In genomic region chr10:87171670-87172069, GRCh38 we compare ENCODE assay signal across 3 cellular contexts. TPM values are rescaled to one million over a fixed set of nuclear protein-coding genes. Genes with fewer than 3 reads are reported as not detected.
"Had no signal": no experiment of that assay in that cellular context is flagged by ENCODE, and none has a peak within 500 bp of the region (broad histone marks: within the 10 kb centered on the region; RNA-seq: fewer than 3 reads in every experiment).

No MANE protein-coding gene starts in this region.

RNA-seq across cellular contexts. Expression of gene NUTM2A, which starts 53.6 kb away (rescaled TPM):
- total RNA-seq: GM23338, HT-29 had no signal
- polyA plus RNA-seq: IgD-negative memory B cell had no signal
